ENCODE assay signal across 1 cellular context in genomic region chr7:135644154-135644553, GRCh38.
A peak's percentile ranks its signal among the peaks of the same experiment; 100 is the strongest.
TF ChIP-seq lines count a peak whose summit lies in the region.

No MANE protein-coding gene starts in this region.

TF ChIP-seq in K562, 482 proteins besides CTCF, POLR2A, EP300 and RAD21 (continued from another document and continues in another):
- TF ChIP-seq FOXJ2 (tag; IDR thresholded peaks at IDR 0.05) (no peak), BCLAF1 (IDR thresholded peaks at IDR 0.05; ENCODE audit: borderline replicate concordance in 1 of 2, control insufficient read depth in 1 of 2, low read depth in 2 of 2, low read length in 1 of 2) (no peak), RAD51 (IDR thresholded peaks at IDR 0.05; ENCODE audit: borderline replicate concordance, low read depth) (no peak), PTBP1 (IDR thresholded peaks at IDR 0.05; ENCODE audit: low read depth, low read length) (no peak), KLF6 (CRISPR knock-in tag; IDR thresholded peaks at IDR 0.05; ENCODE audit: borderline replicate concordance) (no peak), RBM14 (IDR thresholded peaks at IDR 0.05; ENCODE audit: borderline replicate concordance, insufficient read depth, low read depth, low read length) (no peak), TFE3 (CRISPR knock-in tag; IDR thresholded peaks at IDR 0.05) (no peak), NR2C1 (IDR thresholded peaks at IDR 0.05) (no peak), NR2C1 (tag; IDR thresholded peaks at IDR 0.05) (peak; percentile 50; the same call in 1 of the 2 replicates), ZSCAN32 (CRISPR knock-in tag; IDR thresholded peaks at IDR 0.05) (0 out of 2 replicates have a peak, but pooled peaks have one; percentile 27), EGR1 (conservative IDR thresholded peaks at IDR 0.05) (no peak), MITF (IDR thresholded peaks at IDR 0.05) (no peak), TAF9B (IDR thresholded peaks at IDR 0.05; ENCODE audit: partially characterized antibody) (no peak), MNT (conservative IDR thresholded peaks at IDR 0.05) (no peak), COPS2 (conservative IDR thresholded peaks at IDR 0.05) (no peak), YBX1 (IDR thresholded peaks at IDR 0.05) (no peak), HCFC1 (IDR thresholded peaks at IDR 0.05; ENCODE audit: low read depth, low read length) (no peak), PURB (CRISPR knock-in tag; IDR thresholded peaks at IDR 0.05; ENCODE audit: low read depth) (no peak), RFX7 (CRISPR knock-in tag; IDR thresholded peaks at IDR 0.05) (no peak), IRF9 (tag; IDR thresholded peaks at IDR 0.05) (peak; percentile 75), TSC22D4 (tag; IDR thresholded peaks at IDR 0.05) (no peak), HDGF (IDR thresholded peaks at IDR 0.05) (no peak), MEF2D (tag; conservative IDR thresholded peaks at IDR 0.05; ENCODE audit: low read depth) (no peak), ZNF449 (CRISPR knock-in tag; IDR thresholded peaks at IDR 0.05) (0 out of 2 replicates have a peak, but pooled peaks have one; percentile 55), ZNF592 (IDR thresholded peaks at IDR 0.05) (peak; percentile 37; the same call in 1 of the 2 replicates), RBM15 (IDR thresholded peaks at IDR 0.05; ENCODE audit: insufficient read depth, low read length) (no peak), KAT7 (CRISPR knock-in tag; IDR thresholded peaks at IDR 0.05; ENCODE audit: borderline replicate concordance) (no peak), DMBX1 (CRISPR knock-in tag; IDR thresholded peaks at IDR 0.05; ENCODE audit: borderline replicate concordance) (peak; percentile 55), ZNF232 (CRISPR knock-in tag; IDR thresholded peaks at IDR 0.05) (no peak), MIER1 (IDR thresholded peaks at IDR 0.05; ENCODE audit: low read depth) (no peak), ID3 (CRISPR knock-in tag; IDR thresholded peaks at IDR 0.05) (no peak), ID3 (tag; IDR thresholded peaks at IDR 0.05) (no peak), POU5F1 (IDR thresholded peaks at IDR 0.05; ENCODE audit: borderline replicate concordance, low read depth, low read length, partially characterized antibody) (no peak), PRPF4 (IDR thresholded peaks at IDR 0.05; ENCODE audit: insufficient read depth, low read depth, low read length, poor library complexity, severe bottlenecking) (no peak), BHLHE40 (IDR thresholded peaks at IDR 0.05; ENCODE audit: low read length) (no peak), ZC3H8 (IDR thresholded peaks at IDR 0.05) (no peak), TOE1 (IDR thresholded peaks at IDR 0.05; ENCODE audit: borderline replicate concordance) (no peak), TOE1 (CRISPR knock-in tag; IDR thresholded peaks at IDR 0.05; ENCODE audit: borderline replicate concordance, low read depth) (no peak), EHMT2 (IDR thresholded peaks at IDR 0.05) (no peak), RBM25 (IDR thresholded peaks at IDR 0.05; ENCODE audit: low read depth, low read length, severe bottlenecking) (no peak), RBFOX2 (IDR thresholded peaks at IDR 0.05; ENCODE audit: low read depth, low read length) (no peak), USF1 (CRISPR knock-in tag; IDR thresholded peaks at IDR 0.05) (no peak), U2AF2 (optimal IDR thresholded peaks at IDR 0.05; ENCODE audit: low read depth, low read length) (no peak), FOXO4 (CRISPR knock-in tag; IDR thresholded peaks at IDR 0.05) (no peak), LCOR (CRISPR knock-in tag; IDR thresholded peaks at IDR 0.05) (no peak), ZBTB17 (CRISPR knock-in tag; IDR thresholded peaks at IDR 0.05) (no peak), KHSRP (IDR thresholded peaks at IDR 0.05) (no peak), E2F3 (CRISPR knock-in tag; IDR thresholded peaks at IDR 0.05) (no peak; the same call in 1 of the 2 replicates)
